ENCODE assay signal across 1 cellular context in genomic region chr17:79789943-79790804, GRCh38.
A peak's percentile ranks its signal among the peaks of the same experiment; 100 is the strongest.
TF ChIP-seq lines count a peak whose summit lies in the region.

No MANE protein-coding gene starts in this region.

TF ChIP-seq in HepG2, 621 proteins besides CTCF, POLR2A, EP300 and RAD21 (continued from another document and continues in another):
- TF ChIP-seq, protein P1, sequence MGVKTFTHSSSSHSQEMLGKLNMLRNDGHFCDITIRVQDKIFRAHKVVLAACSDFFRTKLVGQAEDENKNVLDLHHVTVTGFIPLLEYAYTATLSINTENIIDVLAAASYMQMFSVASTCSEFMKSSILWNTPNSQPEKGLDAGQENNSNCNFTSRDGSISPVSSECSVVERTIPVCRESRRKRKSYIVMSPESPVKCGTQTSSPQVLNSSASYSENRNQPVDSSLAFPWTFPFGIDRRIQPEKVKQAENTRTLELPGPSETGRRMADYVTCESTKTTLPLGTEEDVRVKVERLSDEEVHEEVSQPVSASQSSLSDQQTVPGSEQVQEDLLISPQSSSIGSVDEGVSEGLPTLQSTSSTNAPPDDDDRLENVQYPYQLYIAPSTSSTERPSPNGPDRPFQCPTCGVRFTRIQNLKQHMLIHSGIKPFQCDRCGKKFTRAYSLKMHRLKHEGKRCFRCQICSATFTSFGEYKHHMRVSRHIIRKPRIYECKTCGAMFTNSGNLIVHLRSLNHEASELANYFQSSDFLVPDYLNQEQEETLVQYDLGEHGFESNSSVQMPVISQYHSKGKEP (CRISPR knock-in tag; IDR thresholded peaks at IDR 0.05): no peak
- TF ChIP-seq U2AF2 (IDR thresholded peaks at IDR 0.05; ENCODE audit: low read depth, low read length) (no peak), MYPOP (CRISPR knock-in tag; IDR thresholded peaks at IDR 0.05) (peak; percentile 20; the same call in 1 of the 2 replicates), MYNN (CRISPR knock-in tag; IDR thresholded peaks at IDR 0.05; ENCODE audit: low read depth) (no peak), ARNT2 (CRISPR knock-in tag; IDR thresholded peaks at IDR 0.05; ENCODE audit: low read depth) (peak; percentile 72; the same call in 1 of the 2 replicates), NFKB2 (CRISPR knock-in tag; IDR thresholded peaks at IDR 0.05; ENCODE audit: borderline replicate concordance) (0 out of 2 replicates have a peak, but pooled peaks have one; percentile 45), HOXA3 (CRISPR knock-in tag; IDR thresholded peaks at IDR 0.05) (0 out of 2 replicates have a peak, but pooled peaks have one; percentile 62), KLF15 (CRISPR knock-in tag; IDR thresholded peaks at IDR 0.05; ENCODE audit: borderline replicate concordance) (no peak), ZNF264 (CRISPR knock-in tag; IDR thresholded peaks at IDR 0.05) (no peak), SETDB1 (CRISPR knock-in tag; IDR thresholded peaks at IDR 0.05; ENCODE audit: borderline replicate concordance) (no peak), BCL3 (CRISPR knock-in tag; IDR thresholded peaks at IDR 0.05) (no peak), SRSF1 (optimal IDR thresholded peaks at IDR 0.05; ENCODE audit: low read depth, low read length) (no peak), RELA (CRISPR knock-in tag; IDR thresholded peaks at IDR 0.05) (no peak), ZNF124 (CRISPR knock-in tag; IDR thresholded peaks at IDR 0.05) (no peak), GMEB1 (CRISPR knock-in tag; IDR thresholded peaks at IDR 0.05; ENCODE audit: borderline replicate concordance) (no peak), POGZ (CRISPR knock-in tag; IDR thresholded peaks at IDR 0.05) (no peak), LRRFIP1 (CRISPR knock-in tag; conservative IDR thresholded peaks at IDR 0.05) (no peak), GABPB1 (CRISPR knock-in tag; IDR thresholded peaks at IDR 0.05) (peak; percentile 39; the same call in 1 of the 2 replicates), ZNF607 (CRISPR knock-in tag; IDR thresholded peaks at IDR 0.05; ENCODE audit: borderline replicate concordance) (no peak), ZNF576 (CRISPR knock-in tag; IDR thresholded peaks at IDR 0.05) (peak; percentile 13; the same call in 1 of the 2 replicates), ZNF30 (CRISPR knock-in tag; IDR thresholded peaks at IDR 0.05) (0 out of 2 replicates have a peak, but pooled peaks have one; percentile 39), ZNF790 (CRISPR knock-in tag; IDR thresholded peaks at IDR 0.05; ENCODE audit: borderline replicate concordance) (0 out of 2 replicates have a peak, but pooled peaks have one; percentile 74), SMAD3 (CRISPR knock-in tag; IDR thresholded peaks at IDR 0.05) (no peak), MXI1 (IDR thresholded peaks at IDR 0.05; ENCODE audit: borderline replicate concordance, low read depth, low read length) (0 out of 3 replicates have a peak, but pooled peaks have one; percentile 21), ZNF841 (CRISPR knock-in tag; IDR thresholded peaks at IDR 0.05; ENCODE audit: borderline replicate concordance) (no peak), HNRNPH1 (optimal IDR thresholded peaks at IDR 0.05; ENCODE audit: low read depth, low read length) (no peak), ZNF570 (CRISPR knock-in tag; IDR thresholded peaks at IDR 0.05; ENCODE audit: borderline replicate concordance) (no peak)
- TF ChIP-seq, protein P2, sequence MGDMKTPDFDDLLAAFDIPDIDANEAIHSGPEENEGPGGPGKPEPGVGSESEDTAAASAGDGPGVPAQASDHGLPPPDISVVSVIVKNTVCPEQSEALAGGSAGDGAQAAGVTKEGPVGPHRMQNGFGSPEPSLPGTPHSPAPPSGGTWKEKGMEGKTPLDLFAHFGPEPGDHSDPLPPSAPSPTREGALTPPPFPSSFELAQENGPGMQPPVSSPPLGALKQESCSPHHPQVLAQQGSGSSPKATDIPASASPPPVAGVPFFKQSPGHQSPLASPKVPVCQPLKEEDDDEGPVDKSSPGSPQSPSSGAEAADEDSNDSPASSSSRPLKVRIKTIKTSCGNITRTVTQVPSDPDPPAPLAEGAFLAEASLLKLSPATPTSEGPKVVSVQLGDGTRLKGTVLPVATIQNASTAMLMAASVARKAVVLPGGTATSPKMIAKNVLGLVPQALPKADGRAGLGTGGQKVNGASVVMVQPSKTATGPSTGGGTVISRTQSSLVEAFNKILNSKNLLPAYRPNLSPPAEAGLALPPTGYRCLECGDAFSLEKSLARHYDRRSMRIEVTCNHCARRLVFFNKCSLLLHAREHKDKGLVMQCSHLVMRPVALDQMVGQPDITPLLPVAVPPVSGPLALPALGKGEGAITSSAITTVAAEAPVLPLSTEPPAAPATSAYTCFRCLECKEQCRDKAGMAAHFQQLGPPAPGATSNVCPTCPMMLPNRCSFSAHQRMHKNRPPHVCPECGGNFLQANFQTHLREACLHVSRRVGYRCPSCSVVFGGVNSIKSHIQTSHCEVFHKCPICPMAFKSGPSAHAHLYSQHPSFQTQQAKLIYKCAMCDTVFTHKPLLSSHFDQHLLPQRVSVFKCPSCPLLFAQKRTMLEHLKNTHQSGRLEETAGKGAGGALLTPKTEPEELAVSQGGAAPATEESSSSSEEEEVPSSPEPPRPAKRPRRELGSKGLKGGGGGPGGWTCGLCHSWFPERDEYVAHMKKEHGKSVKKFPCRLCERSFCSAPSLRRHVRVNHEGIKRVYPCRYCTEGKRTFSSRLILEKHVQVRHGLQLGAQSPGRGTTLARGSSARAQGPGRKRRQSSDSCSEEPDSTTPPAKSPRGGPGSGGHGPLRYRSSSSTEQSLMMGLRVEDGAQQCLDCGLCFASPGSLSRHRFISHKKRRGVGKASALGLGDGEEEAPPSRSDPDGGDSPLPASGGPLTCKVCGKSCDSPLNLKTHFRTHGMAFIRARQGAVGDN (CRISPR knock-in tag; IDR thresholded peaks at IDR 0.05): peak; percentile 88
- TF ChIP-seq, protein P3, sequence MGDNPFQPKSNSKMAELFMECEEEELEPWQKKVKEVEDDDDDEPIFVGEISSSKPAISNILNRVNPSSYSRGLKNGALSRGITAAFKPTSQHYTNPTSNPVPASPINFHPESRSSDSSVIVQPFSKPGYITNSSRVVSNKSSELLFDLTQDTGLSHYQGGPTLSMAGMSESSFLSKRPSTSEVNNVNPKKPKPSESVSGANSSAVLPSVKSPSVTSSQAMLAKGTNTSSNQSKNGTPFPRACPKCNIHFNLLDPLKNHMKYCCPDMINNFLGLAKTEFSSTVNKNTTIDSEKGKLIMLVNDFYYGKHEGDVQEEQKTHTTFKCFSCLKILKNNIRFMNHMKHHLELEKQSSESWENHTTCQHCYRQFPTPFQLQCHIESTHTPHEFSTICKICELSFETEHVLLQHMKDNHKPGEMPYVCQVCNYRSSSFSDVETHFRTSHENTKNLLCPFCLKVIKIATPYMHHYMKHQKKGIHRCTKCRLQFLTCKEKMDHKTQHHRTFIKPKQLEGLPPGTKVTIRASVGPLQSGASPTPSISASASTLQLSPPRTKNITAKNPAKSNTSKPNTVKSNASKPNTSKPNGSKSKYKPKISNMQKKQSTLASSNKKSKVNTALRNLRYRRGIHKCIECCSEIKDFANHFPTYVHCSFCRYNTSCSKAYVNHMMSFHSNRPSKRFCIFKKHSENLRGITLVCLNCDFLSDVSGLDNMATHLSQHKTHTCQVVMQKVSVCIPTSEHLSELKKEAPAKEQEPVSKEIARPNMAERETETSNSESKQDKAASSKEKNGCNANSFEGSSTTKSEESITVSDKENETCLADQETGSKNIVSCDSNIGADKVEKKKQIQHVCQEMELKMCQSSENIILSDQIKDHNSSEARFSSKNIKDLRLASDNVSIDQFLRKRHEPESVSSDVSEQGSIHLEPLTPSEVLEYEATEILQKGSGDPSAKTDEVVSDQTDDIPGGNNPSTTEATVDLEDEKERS (CRISPR knock-in tag; IDR thresholded peaks at IDR 0.05): no peak
- TF ChIP-seq, protein P4, sequence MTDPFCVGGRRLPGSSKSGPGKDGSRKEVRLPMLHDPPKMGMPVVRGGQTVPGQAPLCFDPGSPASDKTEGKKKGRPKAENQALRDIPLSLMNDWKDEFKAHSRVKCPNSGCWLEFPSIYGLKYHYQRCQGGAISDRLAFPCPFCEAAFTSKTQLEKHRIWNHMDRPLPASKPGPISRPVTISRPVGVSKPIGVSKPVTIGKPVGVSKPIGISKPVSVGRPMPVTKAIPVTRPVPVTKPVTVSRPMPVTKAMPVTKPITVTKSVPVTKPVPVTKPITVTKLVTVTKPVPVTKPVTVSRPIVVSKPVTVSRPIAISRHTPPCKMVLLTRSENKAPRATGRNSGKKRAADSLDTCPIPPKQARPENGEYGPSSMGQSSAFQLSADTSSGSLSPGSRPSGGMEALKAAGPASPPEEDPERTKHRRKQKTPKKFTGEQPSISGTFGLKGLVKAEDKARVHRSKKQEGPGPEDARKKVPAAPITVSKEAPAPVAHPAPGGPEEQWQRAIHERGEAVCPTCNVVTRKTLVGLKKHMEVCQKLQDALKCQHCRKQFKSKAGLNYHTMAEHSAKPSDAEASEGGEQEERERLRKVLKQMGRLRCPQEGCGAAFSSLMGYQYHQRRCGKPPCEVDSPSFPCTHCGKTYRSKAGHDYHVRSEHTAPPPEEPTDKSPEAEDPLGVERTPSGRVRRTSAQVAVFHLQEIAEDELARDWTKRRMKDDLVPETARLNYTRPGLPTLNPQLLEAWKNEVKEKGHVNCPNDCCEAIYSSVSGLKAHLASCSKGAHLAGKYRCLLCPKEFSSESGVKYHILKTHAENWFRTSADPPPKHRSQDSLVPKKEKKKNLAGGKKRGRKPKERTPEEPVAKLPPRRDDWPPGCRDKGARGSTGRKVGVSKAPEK (CRISPR knock-in tag; IDR thresholded peaks at IDR 0.05; ENCODE audit: borderline replicate concordance): no peak
- TF ChIP-seq, protein P5, sequence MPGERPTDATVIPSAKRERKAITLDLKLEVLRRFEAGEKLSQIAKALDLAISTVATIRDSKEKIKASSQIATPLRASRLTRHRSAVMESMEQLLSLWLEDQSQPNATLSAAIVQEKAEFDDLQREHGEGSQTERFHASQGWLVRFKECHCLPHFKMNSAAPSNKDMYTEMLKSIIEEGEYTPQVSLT (CRISPR knock-in tag; IDR thresholded peaks at IDR 0.05; ENCODE audit: borderline replicate concordance, low read depth): no peak
- TF ChIP-seq, protein P6, sequence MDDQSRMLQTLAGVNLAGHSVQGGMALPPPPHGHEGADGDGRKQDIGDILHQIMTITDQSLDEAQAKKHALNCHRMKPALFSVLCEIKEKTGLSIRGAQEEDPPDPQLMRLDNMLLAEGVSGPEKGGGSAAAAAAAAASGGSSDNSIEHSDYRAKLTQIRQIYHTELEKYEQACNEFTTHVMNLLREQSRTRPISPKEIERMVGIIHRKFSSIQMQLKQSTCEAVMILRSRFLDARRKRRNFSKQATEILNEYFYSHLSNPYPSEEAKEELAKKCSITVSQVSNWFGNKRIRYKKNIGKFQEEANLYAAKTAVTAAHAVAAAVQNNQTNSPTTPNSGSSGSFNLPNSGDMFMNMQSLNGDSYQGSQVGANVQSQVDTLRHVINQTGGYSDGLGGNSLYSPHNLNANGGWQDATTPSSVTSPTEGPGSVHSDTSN (CRISPR knock-in tag; IDR thresholded peaks at IDR 0.05; ENCODE audit: borderline replicate concordance): no peak
- TF ChIP-seq, protein P7, sequence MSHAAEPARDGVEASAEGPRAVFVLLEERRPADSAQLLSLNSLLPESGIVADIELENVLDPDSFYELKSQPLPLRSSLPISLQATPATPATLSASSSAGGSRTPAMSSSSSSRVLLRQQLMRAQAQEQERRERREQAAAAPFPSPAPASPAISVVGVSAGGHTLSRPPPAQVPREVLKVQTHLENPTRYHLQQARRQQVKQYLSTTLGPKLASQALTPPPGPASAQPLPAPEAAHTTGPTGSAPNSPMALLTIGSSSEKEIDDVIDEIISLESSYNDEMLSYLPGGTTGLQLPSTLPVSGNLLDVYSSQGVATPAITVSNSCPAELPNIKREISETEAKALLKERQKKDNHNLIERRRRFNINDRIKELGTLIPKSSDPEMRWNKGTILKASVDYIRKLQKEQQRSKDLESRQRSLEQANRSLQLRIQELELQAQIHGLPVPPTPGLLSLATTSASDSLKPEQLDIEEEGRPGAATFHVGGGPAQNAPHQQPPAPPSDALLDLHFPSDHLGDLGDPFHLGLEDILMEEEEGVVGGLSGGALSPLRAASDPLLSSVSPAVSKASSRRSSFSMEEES (CRISPR knock-in tag; IDR thresholded peaks at IDR 0.05): no peak
